Comparison of ENCODE assay signal across 2 cellular contexts in genomic region chrX:153938226-153938786, GRCh38.
TF ChIP-seq lines count a peak whose summit lies in the region.

No MANE protein-coding gene starts in this region.

TF ChIP-seq in SK-N-SH, 30 proteins besides CTCF, POLR2A, EP300 and RAD21 (continued from another document):
- TF ChIP-seq IRF3 (IDR thresholded peaks at IDR 0.05; ENCODE audit: low read depth, low read length) (no peak), GABPA (IDR thresholded peaks at IDR 0.05; ENCODE audit: low read depth) (no peak), ZBTB33 (IDR thresholded peaks at IDR 0.05; ENCODE audit: borderline replicate concordance, low read depth) (no peak), CHD2 (IDR thresholded peaks at IDR 0.05; ENCODE audit: low read length, partially characterized antibody) (no peak), SIN3A (IDR thresholded peaks at IDR 0.05; ENCODE audit: borderline replicate concordance, low read depth, low read length) (no peak), PBX3 (IDR thresholded peaks at IDR 0.05) (no peak), RCOR1 (IDR thresholded peaks at IDR 0.05; ENCODE audit: low read length) (no peak), REST (IDR thresholded peaks at IDR 0.05; ENCODE audit: low read depth, low read length) (no peak), NRF1 (IDR thresholded peaks at IDR 0.05; ENCODE audit: low read depth, low read length) (no peak), EZH2phosphoT487 (IDR thresholded peaks at IDR 0.05; ENCODE audit: borderline replicate concordance, low read depth) (no peak), GATA2 (CRISPR knock-in tag; IDR thresholded peaks at IDR 0.05) (no peak), USF2 (IDR thresholded peaks at IDR 0.05; ENCODE audit: borderline replicate concordance, low read depth, low read length) (no peak), TAF1 (IDR thresholded peaks at IDR 0.05; ENCODE audit: borderline replicate concordance, low read depth, low read length) (no peak), USF1 (IDR thresholded peaks at IDR 0.05; ENCODE audit: borderline replicate concordance, low read depth) (no peak), MXI1 (IDR thresholded peaks at IDR 0.05; ENCODE audit: low read depth, low read length) (no peak)
TF ChIP-seq in SK-N-SH: peak in this region for 0.

TF ChIP-seq in SK-N-SH treated with all-trans-retinoic acid at 6 μM for 48 hours, 23 proteins besides CTCF, POLR2A, EP300 and RAD21 (continued from another document):
- no peak for TF ChIP-seq CREB5 (CRISPR knock-in tag; IDR thresholded peaks at IDR 0.05; ENCODE audit: low read depth)
- TF ChIP-seq TOX (CRISPR knock-in tag; IDR thresholded peaks at IDR 0.05; ENCODE audit: borderline replicate concordance), result no peak
- TF ChIP-seq RARB (CRISPR knock-in tag; IDR thresholded peaks at IDR 0.05), result no peak
- TF ChIP-seq ZNF565 (CRISPR knock-in tag; conservative IDR thresholded peaks at IDR 0.05; ENCODE audit: low read depth), result no peak
- no peak for TF ChIP-seq GLIS3 (CRISPR knock-in tag; IDR thresholded peaks at IDR 0.05)
- no peak for TF ChIP-seq ARNTL (CRISPR knock-in tag; IDR thresholded peaks at IDR 0.05; ENCODE audit: borderline replicate concordance, low read depth)
